In the genomic region with DNA sequence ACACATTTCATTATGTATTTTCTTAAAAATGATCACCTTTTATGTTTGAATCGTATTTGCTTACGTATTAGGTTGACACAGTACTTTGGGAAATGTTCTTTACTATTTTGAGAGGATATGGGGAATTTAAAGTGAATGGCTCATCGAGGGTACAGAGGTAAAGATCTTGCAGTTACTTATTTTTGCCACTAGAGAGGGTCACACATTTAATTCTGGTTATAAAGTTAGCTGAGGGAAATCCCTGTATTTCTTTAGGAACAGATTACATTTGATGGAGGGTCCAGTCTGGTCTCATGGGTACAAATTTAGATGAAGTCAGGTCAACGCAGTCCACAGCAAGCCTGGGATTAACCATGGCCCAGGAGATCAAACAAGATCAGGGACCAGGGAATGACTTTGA, we compare ENCODE assay signal across 1 cellular context.
TF ChIP-seq lines count a peak whose summit lies in the region.

No MANE protein-coding gene starts in this region.

TF ChIP-seq in SK-N-SH, 30 proteins besides CTCF, POLR2A, EP300 and RAD21 (continued from another document):
- TF ChIP-seq ELF1 (IDR thresholded peaks at IDR 0.05) (no peak), YY1 (IDR thresholded peaks at IDR 0.05; ENCODE audit: low read depth) (no peak), MEF2A (IDR thresholded peaks at IDR 0.05; ENCODE audit: borderline replicate concordance, low read depth) (no peak), POLR2AphosphoS5 (IDR thresholded peaks at IDR 0.05; ENCODE audit: low read depth, low read length) (no peak), NRF1 (IDR thresholded peaks at IDR 0.05; ENCODE audit: low read depth, low read length) (no peak), TCF12 (IDR thresholded peaks at IDR 0.05) (no peak), GABPA (IDR thresholded peaks at IDR 0.05; ENCODE audit: low read depth) (no peak), EZH2phosphoT487 (IDR thresholded peaks at IDR 0.05; ENCODE audit: borderline replicate concordance, low read depth) (no peak), RCOR1 (IDR thresholded peaks at IDR 0.05; ENCODE audit: low read length) (no peak), FOXJ3 (CRISPR knock-in tag; IDR thresholded peaks at IDR 0.05) (no peak), RFX5 (IDR thresholded peaks at IDR 0.05; ENCODE audit: low read length) (no peak), TEAD4 (IDR thresholded peaks at IDR 0.05; ENCODE audit: borderline replicate concordance, insufficient read depth) (no peak)
- TF ChIP-seq, protein P1, sequence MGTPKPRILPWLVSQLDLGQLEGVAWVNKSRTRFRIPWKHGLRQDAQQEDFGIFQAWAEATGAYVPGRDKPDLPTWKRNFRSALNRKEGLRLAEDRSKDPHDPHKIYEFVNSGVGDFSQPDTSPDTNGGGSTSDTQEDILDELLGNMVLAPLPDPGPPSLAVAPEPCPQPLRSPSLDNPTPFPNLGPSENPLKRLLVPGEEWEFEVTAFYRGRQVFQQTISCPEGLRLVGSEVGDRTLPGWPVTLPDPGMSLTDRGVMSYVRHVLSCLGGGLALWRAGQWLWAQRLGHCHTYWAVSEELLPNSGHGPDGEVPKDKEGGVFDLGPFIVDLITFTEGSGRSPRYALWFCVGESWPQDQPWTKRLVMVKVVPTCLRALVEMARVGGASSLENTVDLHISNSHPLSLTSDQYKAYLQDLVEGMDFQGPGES (IDR thresholded peaks at IDR 0.05; ENCODE audit: low read depth, low read length), result no peak
